Comparison of ENCODE assay signal across 15 cellular contexts in the genomic region with DNA sequence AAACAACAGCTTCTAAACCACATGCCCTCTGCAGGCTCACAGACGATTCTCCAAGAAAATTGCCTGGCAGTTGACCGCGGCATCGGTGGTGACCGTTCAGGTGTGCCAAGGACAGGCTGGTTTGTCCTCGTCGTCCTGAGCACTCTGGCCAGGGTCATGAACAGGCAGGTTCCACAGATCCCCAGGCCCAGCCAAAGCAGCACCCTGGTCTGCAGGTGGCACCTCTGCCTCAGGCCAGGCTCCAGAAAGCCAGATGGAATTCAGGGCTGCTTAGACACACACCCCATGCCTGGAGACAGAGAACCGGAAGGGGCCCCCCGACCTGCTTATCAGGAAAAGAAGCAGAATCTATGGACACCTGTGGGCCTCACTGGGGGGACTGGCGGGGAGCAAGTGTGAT.
DNase-seq lines count a peak whose midpoint lies in the region; ATAC-seq, FAIRE-seq and TF ChIP-seq lines count a peak whose summit lies in the region.
"Had no signal": no experiment of that assay in that cellular context is flagged by ENCODE, and none has a peak within 500 bp of the region (broad histone marks: within the 10 kb centered on the region; RNA-seq: fewer than 3 reads in every experiment).

No MANE protein-coding gene starts in this region.

- no peaks in the 10 kb centered on the region for H3K79me2 ChIP-seq in H1 (ENCODE audit: control insufficient read depth in 1 of 2, insufficient read depth in 2 of 2, low read length in 2 of 2)
- H3K79me2 ChIP-seq in trophoblast cell (ENCODE audit: control insufficient read depth, insufficient read depth, low read length, poor library complexity) = peaks cover 1% of the 10 kb centered on the region
- H3K79me2 ChIP-seq in smooth muscle cell (ENCODE audit: low read depth) = no peaks in the 10 kb centered on the region

- H2AK5ac ChIP-seq in H1 (ENCODE audit: low read depth, low read length) (no peak overlapping the region), trophoblast cell (ENCODE audit: low read length) (peak overlapping the region; percentile 55)

- H4K12ac ChIP-seq in trophoblast cell (ENCODE audit: low read depth, low read length) = no peak overlapping the region

- no peak for TF ChIP-seq EP300 in H1 (IDR thresholded peaks at IDR 0.05; ENCODE audit: borderline replicate concordance in 1 of 2, low read depth in 2 of 2, low read length in 2 of 2)

- intact Hi-C loops in cardiac septum (cut with DNase I) (no loop called here), Right ventricle myocardium superior (cut with DNase I) (no loop called here), aorta (cut with DNase I) (no loop called here)

- DNase-seq in cardiac septum (ENCODE audit: low spot score) = peak; percentile 26
- DNase-seq in Right ventricle myocardium superior = no peak
- peak; percentile 74 for DNase-seq in NB4 (ENCODE audit: low read depth)
- DNase-seq in H1 (ENCODE audit: low read depth in 1 of 2, low spot score in 2 of 2) = no peak
- no peak for DNase-seq in trophoblast cell
- no peak for DNase-seq in aorta
- no peak for DNase-seq in smooth muscle cell (lab: John Stamatoyannopoulos, UW; ENCODE audit: unreplicated experiment)
- DNase-seq: Caco-2; CD8-positive, alpha-beta T cell; DND-41; GF-D8; GM23248; H7 had no signal

- H3K18ac ChIP-seq in H1 (ENCODE audit: extremely low read depth, low read length) = peak overlapping the region; percentile 2; the same call in 1 of the 2 replicates
- peak overlapping the region; percentile 76 for H3K18ac ChIP-seq in trophoblast cell (ENCODE audit: low read length)

- H3K9ac ChIP-seq in H1 (replicated peaks in 1 of 4; ENCODE audit: extremely low read depth in 1 of 4, low read depth in 3 of 4, low read length in 3 of 4) (no peak overlapping the region), trophoblast cell (ENCODE audit: low read length) (no peak overlapping the region), smooth muscle cell (ENCODE audit: low read depth) (no peak overlapping the region)
- H3K9ac ChIP-seq: GM23248 had no signal

- TF ChIP-seq CTCF in NB4 (IDR thresholded peaks at IDR 0.05; ENCODE audit: low read depth, low read length) = peak; percentile 8
- no peak for TF ChIP-seq CTCF in H1 (IDR thresholded peaks at IDR 0.05; ENCODE audit: control extremely low read depth in 1 of 3, insufficient read depth in 1 of 3, low read depth in 1 of 3, low read length in 3 of 3)
- no peak for TF ChIP-seq CTCF in smooth muscle cell (IDR thresholded peaks at IDR 0.05; ENCODE audit: borderline replicate concordance, insufficient read depth, poor library complexity, severe bottlenecking)

- no peaks in the 10 kb centered on the region for H3K27me3 ChIP-seq in H1 (replicated peaks in 1 of 4; ENCODE audit: control insufficient read depth in 3 of 4, extremely low read depth in 1 of 4, insufficient read depth in 3 of 4, low read length in 3 of 4)
- H3K27me3 ChIP-seq in trophoblast cell (ENCODE audit: insufficient read depth, low read length) = no peaks in the 10 kb centered on the region
- H3K27me3 ChIP-seq in aorta (ENCODE audit: control insufficient read depth in 1 of 2, insufficient read depth in 2 of 2, low read length in 1 of 2) = no peaks in the 10 kb centered on the region
- no peaks in the 10 kb centered on the region for H3K27me3 ChIP-seq in smooth muscle cell (ENCODE audit: low read depth)

- peak overlapping the region; percentile 11; the same call in 1 of the 2 replicates for H2BK5ac ChIP-seq in H1 (ENCODE audit: low read depth, low read length)
- H2BK5ac ChIP-seq in trophoblast cell (ENCODE audit: low read depth, low read length, poor library complexity) = peak overlapping the region; percentile 92

- H4K91ac ChIP-seq in H1 (replicated peaks; ENCODE audit: insufficient read length, low read length) (peak overlapping the region; percentile 72), trophoblast cell (ENCODE audit: low read depth, low read length) (peak overlapping the region; percentile 78)

- ATAC-seq in Right ventricle myocardium superior (ENCODE audit: poor library complexity) (no peak), HG03432 (IDR thresholded peaks at IDR 0.05; ENCODE audit: unreplicated experiment) (no peak), aorta (ENCODE audit: low FRiP score) (no peak)
- ATAC-seq: CD8-positive, alpha-beta T cell had no signal

- H3K14ac ChIP-seq in H1 (ENCODE audit: insufficient read length) = no peak overlapping the region
- H3K14ac ChIP-seq in trophoblast cell (ENCODE audit: low read length) = peak overlapping the region; percentile 59

- H3K36me3 ChIP-seq in H1 (ENCODE audit: control insufficient read depth in 2 of 4, insufficient read depth in 4 of 4, low read length in 3 of 4) = no peaks in the 10 kb centered on the region
- H3K36me3 ChIP-seq in trophoblast cell (ENCODE audit: control insufficient read depth in 1 of 2, insufficient read depth in 2 of 2, low read length in 2 of 2) = no peaks in the 10 kb centered on the region
- H3K36me3 ChIP-seq in aorta (ENCODE audit: control insufficient read depth in 1 of 2, insufficient read depth in 2 of 2, low read length in 1 of 2) = no peaks in the 10 kb centered on the region
- no peaks in the 10 kb centered on the region for H3K36me3 ChIP-seq in smooth muscle cell (ENCODE audit: low read depth)

- no peak overlapping the region for H2AFZ ChIP-seq in H1 (ENCODE audit: low read length)
- peak overlapping the region; percentile 2 for H2AFZ ChIP-seq in trophoblast cell (ENCODE audit: insufficient read depth, low read length, poor library complexity)
- no peak overlapping the region for H2AFZ ChIP-seq in smooth muscle cell (ENCODE audit: low read depth)
- H2AFZ ChIP-seq: GM23248 had no signal

- H4K5ac ChIP-seq in H1 (ENCODE audit: insufficient read length, low read depth, low read length) = no peak overlapping the region

- POLR2A ChIA-PET in H1 (lab: Charles Lee; ENCODE audit: partially characterized antibody) = no interaction called here

- H3K79me1 ChIP-seq in H1 (ENCODE audit: low read depth, low read length) (no peaks in the 10 kb centered on the region), trophoblast cell (ENCODE audit: low read length) (peaks cover 18% of the 10 kb centered on the region)

- H2BK15ac ChIP-seq in H1 (ENCODE audit: low read length) = no peak overlapping the region

- H3K9me3 ChIP-seq in H1 (ENCODE audit: insufficient read depth in 2 of 2, low read depth in 1 of 2, low read length in 1 of 2) (no peaks in the 10 kb centered on the region), trophoblast cell (ENCODE audit: insufficient read depth, low read depth, low read length) (no peaks in the 10 kb centered on the region), aorta (ENCODE audit: control insufficient read depth, low read length) (no peaks in the 10 kb centered on the region), smooth muscle cell (replicated peaks; ENCODE audit: low read depth) (no peaks in the 10 kb centered on the region)
- H3K9me3 ChIP-seq: Caco-2 had no signal

- no peak overlapping the region for H2BK20ac ChIP-seq in H1 (ENCODE audit: low read length)

- peak overlapping the region; percentile 74 for H3K4me3 ChIP-seq in NB4 (ENCODE audit: low read depth, low read length)
- H3K4me3 ChIP-seq in H1 (ENCODE audit: extremely low read depth in 1 of 4, insufficient read depth in 2 of 4, low read depth in 3 of 4, low read length in 4 of 4) = no peak overlapping the region
- no peak overlapping the region for H3K4me3 ChIP-seq in trophoblast cell (ENCODE audit: low read depth, low read length)
- no peak overlapping the region for H3K4me3 ChIP-seq in aorta (ENCODE audit: low read length in 2 of 2)
- H3K4me3 ChIP-seq in smooth muscle cell = no peak overlapping the region
- H3K4me3 ChIP-seq: GM23248 had no signal

- peak in 1 of 2 experiments; percentile 11; a peak in 1 of 4 replicates for TF ChIP-seq RAD21 in H1 (IDR thresholded peaks at IDR 0.05 in 1 of 2, conservative IDR thresholded peaks at IDR 0.05 in 1 of 2; ENCODE audit: low read depth in 2 of 2, low read length in 2 of 2)

- H4K20me1 ChIP-seq in H1 (replicated peaks in 1 of 2; ENCODE audit: control insufficient read depth in 1 of 2, insufficient read depth in 2 of 2, low read length in 2 of 2) (no peaks in the 10 kb centered on the region), smooth muscle cell (ENCODE audit: low read depth) (no peaks in the 10 kb centered on the region)

- H3K27ac ChIP-seq in H1 (ENCODE audit: low read depth, low read length) (no peak overlapping the region), trophoblast cell (ENCODE audit: low read depth, low read length) (no peak overlapping the region), aorta (ENCODE audit: low read depth in 1 of 2, low read length in 2 of 2) (no peak overlapping the region), smooth muscle cell (ENCODE audit: low read depth) (no peak overlapping the region)
- H3K27ac ChIP-seq: C4-2B, GM23248 had no signal

- H2BK12ac ChIP-seq in H1 (ENCODE audit: low read depth, low read length) (peak overlapping the region; percentile 35; the same call in 1 of the 2 replicates), trophoblast cell (ENCODE audit: low read length) (peak overlapping the region; percentile 98)

- no peak overlapping the region for H2BK120ac ChIP-seq in H1 (replicated peaks; ENCODE audit: low read depth, low read length)
- peak overlapping the region; percentile 92 for H2BK120ac ChIP-seq in trophoblast cell (ENCODE audit: insufficient read depth, low read length, poor library complexity)

- H3F3A ChIP-seq in smooth muscle cell (ENCODE audit: low read depth) = no peaks in the 10 kb centered on the region

- no peak overlapping the region for H3K56ac ChIP-seq in H1 (replicated peaks; ENCODE audit: insufficient read length, low read depth, low read length)

- H4K8ac ChIP-seq in H1 (ENCODE audit: extremely low read depth, insufficient read depth, low read length) (peak overlapping the region; percentile 57; the same call in 1 of the 2 replicates), trophoblast cell (ENCODE audit: low read depth, low read length) (peak overlapping the region; percentile 15)

- H3K23me2 ChIP-seq in H1 (ENCODE audit: low read depth, low read length) = peaks cover 2% of the 10 kb centered on the region; the same call in 1 of the 2 replicates

- 85% methylated on average over 10 of the region's 10 CpGs; no CpG with 5 or more reads in 1 of the 2 experiments for WGBS in H1 (ENCODE audit: extremely low coverage in 1 of 2, insufficient coverage in 1 of 2, insufficient read length in 1 of 2, insufficient replicate concordance in 2 of 2, low coverage in 1 of 2, low lambda C conversion rate in 2 of 2, missing lambda C conversion rate in 1 of 2), 2 experiments
- no CpG with 5 or more reads among the region's 10 CpGs for WGBS in trophoblast cell (ENCODE audit: extremely low coverage, insufficient coverage, insufficient read length)
- WGBS in aorta, 2 donors = 80 to 88% methylated on average over 10 of the region's 10 CpGs
- 85% methylated on average over 10 of the region's 10 CpGs for WGBS in smooth muscle cell (ENCODE audit: low lambda C conversion rate)

- no peak for TF ChIP-seq POLR2A in NB4 (IDR thresholded peaks at IDR 0.05; ENCODE audit: extremely low read depth, insufficient read length)
- no peak for TF ChIP-seq POLR2A in H1 (IDR thresholded peaks at IDR 0.05; ENCODE audit: control extremely low read depth in 1 of 2, low read depth in 2 of 2, low read length in 2 of 2)

- no peak overlapping the region for H3K23ac ChIP-seq in H1 (ENCODE audit: insufficient read length)
- H3K23ac ChIP-seq in trophoblast cell (ENCODE audit: low read length) = no peak overlapping the region

- CTCF ChIA-PET in H1 (lab: Charles Lee; ENCODE audit: partially characterized antibody) = no interaction called here

- FAIRE-seq in H1 (lab: Jason Lieb, UNC) = no peak

- peaks cover 0 to 13% (median 5%) of the 10 kb centered on the region in 4 experiments; a peak in 5 of 7 replicates for H3K4me1 ChIP-seq in H1 (replicated peaks in 1 of 4; ENCODE audit: control insufficient read depth in 3 of 4, insufficient read depth in 4 of 4, low read length in 3 of 4)
- peaks cover 9 to 22% of the 10 kb centered on the region in 2 experiments for H3K4me1 ChIP-seq in trophoblast cell (ENCODE audit: control insufficient read depth in 1 of 2, insufficient read depth in 2 of 2, low read length in 2 of 2)
- H3K4me1 ChIP-seq in aorta (ENCODE audit: control insufficient read depth in 1 of 2, insufficient read depth in 2 of 2, low read length in 2 of 2) = no peaks in the 10 kb centered on the region
- H3K4me1 ChIP-seq in smooth muscle cell (ENCODE audit: low read depth) = peaks cover 4% of the 10 kb centered on the region

- no peak overlapping the region for H3K4ac ChIP-seq in H1 (replicated peaks; ENCODE audit: insufficient read length, low read depth, low read length)
- peak overlapping the region; percentile 2 for H3K4ac ChIP-seq in trophoblast cell (ENCODE audit: low read depth, low read length)

- H3K4me2 ChIP-seq in H1 (ENCODE audit: insufficient read depth in 1 of 2, low read depth in 2 of 2, low read length in 2 of 2) (no peak overlapping the region), trophoblast cell (ENCODE audit: low read length) (no peak overlapping the region), smooth muscle cell (no peak overlapping the region)

Comparison
In these comparisons a context has a peak if more than half of its experiments do, and no peak if none do; other contexts are left out.
1. DNase-seq: peak in cardiac septum (single experiment) and NB4 (single experiment); none in Right ventricle myocardium superior (single experiment), H1 (0 of 2), trophoblast cell (0 of 2), aorta (0 of 2) and smooth muscle cell (single experiment).